8 cellular contexts compared by ENCODE assay signal in genomic region chr2:32947484-32948143, GRCh38. TPM values are rescaled to one million over a fixed set of nuclear protein-coding genes. Genes with fewer than 3 reads are reported as not detected.
DNase-seq lines count a peak whose midpoint lies in the region; ATAC-seq, FAIRE-seq and TF ChIP-seq lines count a peak whose summit lies in the region.

No MANE protein-coding gene starts in this region.

- TF ChIP-seq CTCF in RWPE2 (IDR thresholded peaks at IDR 0.05; ENCODE audit: poor library complexity, severe bottlenecking) = no peak
- no peak for TF ChIP-seq CTCF in bronchial epithelial cell (IDR thresholded peaks at IDR 0.05; ENCODE audit: insufficient read depth, low read length, severe bottlenecking)

- H3K36me3 ChIP-seq in RWPE2 (ENCODE audit: low read depth) = no peaks in the 10 kb centered on the region
- no peaks in the 10 kb centered on the region for H3K36me3 ChIP-seq in bronchial epithelial cell (ENCODE audit: control insufficient read depth, insufficient read depth, low read length)

- no peaks in the 10 kb centered on the region for H3K4me1 ChIP-seq in RWPE2 (ENCODE audit: insufficient read depth, poor library complexity, severe bottlenecking)

- H3K4me3 ChIP-seq in RWPE2 (ENCODE audit: severe bottlenecking) (peak overlapping the region; percentile 82), bronchial epithelial cell (ENCODE audit: low read depth, low read length) (peak overlapping the region; percentile 52)

- no peak overlapping the region for H3K27ac ChIP-seq in RWPE2 (ENCODE audit: poor library complexity, severe bottlenecking)

- FAIRE-seq in bronchial epithelial cell (lab: Jason Lieb, UNC) = no peak

- ATAC-seq in HG02885 (IDR thresholded peaks at IDR 0.05; ENCODE audit: poor library complexity, unreplicated experiment) = peak; percentile 40
- ATAC-seq in RWPE2 (ENCODE audit: low read depth) = peak; percentile 51
- ATAC-seq in left colon = peak; percentile 63

- H3K27me3 ChIP-seq in RWPE2 (ENCODE audit: insufficient read depth, poor library complexity, severe bottlenecking) (no peaks in the 10 kb centered on the region), bronchial epithelial cell (ENCODE audit: control insufficient read depth, insufficient read depth, low read length) (no peaks in the 10 kb centered on the region)

- DNase-seq in NCI-H2107 treated with DMSO at 0.1 percent for 48 hours (lab: John Stamatoyannopoulos, UW; ENCODE audit: unreplicated experiment) = peak; percentile 10
- DNase-seq in NCI-H2107 (lab: John Stamatoyannopoulos, UW) = no peak
- no peak for DNase-seq in RWPE2 (ENCODE audit: low spot score)
- peak; percentile 64 for DNase-seq in bronchial epithelial cell (ENCODE audit: low read depth)
- peak; percentile 56 to 61 for DNase-seq in left colon
- peak; percentile 37 for DNase-seq in stimulated activated CD8-positive, alpha-beta memory T cell treated with anti-CD3 and anti-CD28 coated beads, Interleukin-4, amount 100 ng/mL, for 48 hours
- DNase-seq in epidermal melanocyte (ENCODE audit: insufficient read length, low spot score) = no peak

- intact Hi-C loops in left colon (cut with DNase I, micrococcal nuclease) = loop anchor here in 1 of 2 donors (10.0 kb wide), 1 partner anchor 173 kb away; no protein-coding TSS in a partner anchor

- H3K9me3 ChIP-seq in RWPE2 (ENCODE audit: severe bottlenecking) = no peaks in the 10 kb centered on the region

RNA-seq across cellular contexts. Expression of gene LTBP1, which starts 0.9 kb away (rescaled TPM):
- total RNA-seq in bronchial epithelial cell (6.6 and 10.6 TPM in 2 replicates), left colon (10 to 100 TPM; 21.2 to 24.8 TPM)

Comparison
In these comparisons a context has a peak if more than half of its experiments do, and no peak if none do; other contexts are left out.
1. DNase-seq: peak in NCI-H2107 treated with DMSO at 0.1 percent for 48 hours (single experiment), bronchial epithelial cell (single experiment), left colon (2 of 2) and stimulated activated CD8-positive, alpha-beta memory T cell treated with anti-CD3 and anti-CD28 coated beads, Interleukin-4, amount 100 ng/mL, for 48 hours (single experiment); none in NCI-H2107 (single experiment), RWPE2 (single experiment) and epidermal melanocyte (single experiment).
2. Peak in every context shown above with its lines, with median percentiles within 50 percentile points of each other: ATAC-seq.